In the genomic region with DNA sequence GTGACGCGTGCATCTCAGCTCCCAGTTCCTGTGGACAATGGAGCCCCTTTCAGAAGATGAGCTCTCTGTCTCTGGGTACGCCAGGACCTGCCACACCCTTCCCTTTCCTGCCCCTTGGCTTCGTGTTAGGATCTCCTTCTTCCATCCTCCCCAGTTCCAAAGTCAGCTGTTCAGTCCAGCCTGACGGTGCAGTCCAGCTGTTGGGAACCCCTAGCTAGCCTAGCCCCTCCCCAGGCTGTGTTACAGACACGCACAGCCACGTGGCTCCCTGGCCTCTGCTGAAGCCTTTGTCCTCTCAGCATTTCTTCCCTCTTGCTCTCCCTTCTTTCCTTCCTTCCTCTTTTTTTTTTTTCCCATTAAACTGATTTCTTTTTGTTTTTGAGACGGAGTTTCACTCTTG, we compare ENCODE assay signal across 1 cellular context.
TF ChIP-seq lines count a peak whose summit lies in the region.

No MANE protein-coding gene starts in this region.

TF ChIP-seq in H1, 55 proteins besides CTCF, POLR2A, EP300 and RAD21:
- no peak for TF ChIP-seq CBX5 (IDR thresholded peaks at IDR 0.05; ENCODE audit: low read depth, low read length)
- no peak for TF ChIP-seq RBBP5 (IDR thresholded peaks at IDR 0.05; ENCODE audit: borderline replicate concordance, low read depth, low read length)
